16 cellular contexts compared by ENCODE assay signal in genomic region chr1:118918940-118919259, GRCh38.
"Had no signal": no experiment of that assay in that cellular context is flagged by ENCODE, and none has a peak within 500 bp of the region (broad histone marks: within the 10 kb centered on the region; RNA-seq: fewer than 3 reads in every experiment).

No MANE protein-coding gene starts in this region.

- H3K4me1 ChIP-seq: adrenal gland had no signal

- H3K27me3 ChIP-seq: adrenal gland, tibial nerve had no signal

- H3K9me3 ChIP-seq: adrenal gland, tibial nerve had no signal

- H3K27ac ChIP-seq: adrenal gland, epithelial cell of prostate, tibial nerve had no signal

- DNase-seq: activated B cell treated with CpG ODN at 0.5 μM for 24 hours; activated CD4-positive, alpha-beta T cell treated with anti-CD3 and anti-CD28 coated beads for 48 hours; activated CD8-positive, alpha-beta T cell treated with anti-CD3 and anti-CD28 coated beads for 36 hours; activated effector memory CD4-positive, alpha-beta T cell treated with anti-CD3 and anti-CD28 coated beads, Interleukin-2, amount 50 U/mL, for 16 hours; activated T-cell treated with anti-CD3 and anti-CD28 coated beads, Interleukin-2, amount 50 U/mL, for 48 hours; adrenal gland; foreskin melanocyte; immature natural killer cell; posterior cingulate gyrus; retina; stimulated activated CD4-positive, alpha-beta T cell treated with anti-CD3 and anti-CD28 coated beads, Interleukin-4, amount 100 ng/mL, for 1 hour; stimulated activated naive CD4-positive, alpha-beta T cell treated with Interleukin-2 at 50 U/mL for 16 hours; substantia nigra had no signal

- H3K4me3 ChIP-seq: adrenal gland, tibial nerve had no signal

- H3K36me3 ChIP-seq: adrenal gland, tibial nerve had no signal

- ATAC-seq: activated CD8-positive, alpha-beta T cell treated with anti-CD3 and anti-CD28 coated beads for 36 hours; natural killer cell treated with Interleukin-12 subunit alpha and Interleukin-12 subunit beta and Interleukin-15 and Interleukin-18, amount 100 ng/mL, for 72 hours had no signal
